In the genomic region with DNA sequence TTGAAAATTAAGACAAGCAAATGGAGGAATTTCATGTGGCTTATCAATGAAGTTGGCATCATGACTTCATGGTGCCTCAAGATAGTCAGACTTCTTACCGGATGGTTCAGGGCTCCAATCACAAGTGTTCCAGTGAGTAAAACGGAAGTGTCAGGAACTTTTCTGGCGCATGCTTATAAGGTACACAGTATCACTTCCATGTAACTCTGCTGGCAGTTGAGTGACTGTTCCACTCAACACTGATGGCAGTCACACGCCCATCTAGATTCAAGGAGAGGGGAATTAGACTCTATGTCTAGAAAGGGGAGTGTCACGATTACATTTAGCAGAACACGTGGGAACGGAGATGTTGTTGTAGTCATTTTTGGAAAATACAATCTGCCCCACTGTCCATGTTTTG, we compare ENCODE assay signal across 9 cellular contexts.
"Had no signal": no experiment of that assay in that cellular context is flagged by ENCODE, and none has a peak within 500 bp of the region (broad histone marks: within the 10 kb centered on the region; RNA-seq: fewer than 3 reads in every experiment).

No MANE protein-coding gene starts in this region.

- ATAC-seq: HCT116, HepG2 had no signal

- H3K36me3 Mint-ChIP-seq: IgD-negative memory B cell had no signal

- H3K36me3 ChIP-seq: HAP-1 had no signal

- H3K4me3 ChIP-seq: GM23248, HAP-1 had no signal

- DNase-seq: GM23248, GOT3, H7, KG1 had no signal

- H3K27ac ChIP-seq: GM23248, HL-60 had no signal

- H3K27ac Mint-ChIP-seq: IgD-negative memory B cell had no signal

- FAIRE-seq: HepG2 had no signal

- H3K9me3 ChIP-seq: HAP-1 had no signal

- H3K4me3 Mint-ChIP-seq: IgD-negative memory B cell had no signal
